In the genomic region with DNA sequence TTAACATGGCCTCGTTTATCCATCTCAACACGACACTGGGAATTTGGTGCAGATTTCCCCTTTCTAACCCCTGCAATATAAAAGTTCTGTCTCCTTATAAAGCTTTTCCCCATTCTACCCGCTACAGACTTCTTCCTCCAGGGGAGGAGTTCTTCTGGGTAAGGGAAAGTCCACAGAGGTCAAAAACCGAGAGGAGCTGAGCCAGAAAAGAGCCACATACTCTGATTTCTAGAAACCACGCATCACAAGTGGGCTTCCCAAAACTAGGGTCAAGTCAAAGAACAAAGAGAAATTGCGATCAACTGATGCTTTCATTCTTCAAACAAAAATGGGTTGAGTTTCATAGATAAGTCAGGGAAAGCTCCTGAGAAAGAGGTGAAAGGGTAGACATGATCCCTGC, we compare ENCODE assay signal across 1 cellular context.
TF ChIP-seq lines count a peak whose summit lies in the region.

No MANE protein-coding gene starts in this region.

TF ChIP-seq in GM12878, 131 proteins besides CTCF, POLR2A, EP300 and RAD21 (continued from another document):
- no peak for TF ChIP-seq IRF4 (IDR thresholded peaks at IDR 0.05; ENCODE audit: low read depth, low read length)
TF ChIP-seq in GM12878: peak in this region for 1.
